ENCODE assay signal across 1 cellular context in genomic region chr3:9913601-9914000, GRCh38.
TF ChIP-seq lines count a peak whose summit lies in the region.

No MANE protein-coding gene starts in this region.

TF ChIP-seq in K562, 482 proteins besides CTCF, POLR2A, EP300 and RAD21:
- TF ChIP-seq RBBP5 (IDR thresholded peaks at IDR 0.05; ENCODE audit: borderline replicate concordance, insufficient read depth, low read length, poor library complexity, severe bottlenecking) (no peak), HOXB6 (CRISPR knock-in tag; IDR thresholded peaks at IDR 0.05; ENCODE audit: borderline replicate concordance) (no peak), CHD1 (IDR thresholded peaks at IDR 0.05; ENCODE audit: low read length) (no peak), KAT7 (CRISPR knock-in tag; IDR thresholded peaks at IDR 0.05; ENCODE audit: borderline replicate concordance) (no peak), CTBP1 (IDR thresholded peaks at IDR 0.05; ENCODE audit: borderline replicate concordance) (no peak), ATF6 (CRISPR knock-in tag; IDR thresholded peaks at IDR 0.05) (no peak), RFX7 (CRISPR knock-in tag; IDR thresholded peaks at IDR 0.05) (no peak), ZBTB11 (CRISPR knock-in tag; IDR thresholded peaks at IDR 0.05) (no peak)
